ENCODE assay signal across 9 cellular contexts in the genomic region with DNA sequence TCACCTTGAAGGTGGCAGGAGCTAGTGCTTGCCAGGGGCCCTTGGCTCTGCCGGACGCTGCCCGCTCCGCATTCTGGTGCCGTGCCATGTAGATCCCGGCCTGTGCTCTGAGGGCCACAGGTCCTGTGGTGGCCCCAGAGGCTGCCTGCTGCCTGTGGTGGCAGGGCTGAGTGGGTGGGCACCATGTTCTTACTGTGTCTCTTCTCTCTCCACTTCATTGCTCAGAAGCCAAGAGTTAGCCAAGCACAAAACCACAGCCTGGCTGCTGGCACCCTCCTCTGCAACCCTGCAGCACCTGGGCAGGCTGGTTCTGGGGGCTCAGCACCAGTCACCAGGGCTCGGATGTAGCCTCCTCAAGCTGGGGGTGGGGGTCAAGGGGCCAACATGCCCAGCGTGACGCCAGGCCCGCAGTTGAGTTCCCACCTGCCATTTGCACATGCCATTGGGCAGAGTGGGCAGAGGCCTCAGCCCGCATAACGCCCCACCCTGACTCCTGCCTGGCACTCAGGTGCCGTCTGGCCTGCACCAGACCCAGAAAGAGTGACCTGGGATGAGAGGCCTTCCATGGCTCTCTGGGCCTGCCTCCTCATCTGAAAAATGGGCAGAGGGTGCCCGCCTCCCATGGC. TPM values are rescaled to one million over a fixed set of nuclear protein-coding genes. Genes with fewer than 3 reads are reported as not detected.
DNase-seq lines count a peak whose midpoint lies in the region; ATAC-seq, FAIRE-seq and TF ChIP-seq lines count a peak whose summit lies in the region.
"Had no signal": no experiment of that assay in that cellular context is flagged by ENCODE, and none has a peak within 500 bp of the region (broad histone marks: within the 10 kb centered on the region; RNA-seq: fewer than 3 reads in every experiment).

No MANE protein-coding gene starts in this region.

- intact Hi-C loops in MCF 10A (cut with micrococcal nuclease) = loop anchor here (1.0 to 2.0 kb wide), 2 partner anchors 14 to 28 kb away; no protein-coding TSS in a partner anchor

- no peak overlapping the region for H3K4me3 ChIP-seq in CD4-positive, CD25-positive, alpha-beta regulatory T cell (ENCODE audit: low read depth, low read length)
- H3K4me3 ChIP-seq in small intestine (ENCODE audit: low read depth in 1 of 2, low read length in 2 of 2) = no peak overlapping the region

- no peaks in the 10 kb centered on the region for H3K9me3 ChIP-seq in CD4-positive, CD25-positive, alpha-beta regulatory T cell (ENCODE audit: control insufficient read depth in 2 of 2, low read length in 2 of 2)
- H3K9me3 ChIP-seq in small intestine (ENCODE audit: control insufficient read depth, low read depth) = no peaks in the 10 kb centered on the region

- FAIRE-seq in GM12892 (lab: Jason Lieb, UNC) = no peak
- FAIRE-seq in small intestine (lab: Jason Lieb, UNC) = no peak

- CTCF ChIA-PET in MCF 10A (lab: Yijun Ruan, JAX) = interaction anchor here (0.6 to 1.0 kb wide), 2 partner anchors 66 to 108 kb away, joined by 3 read pairs; no protein-coding TSS in a partner anchor

- H3K27ac Mint-ChIP-seq in CD4-positive, CD25-positive, alpha-beta regulatory T cell = peak overlapping the region; percentile 27 to 80 (median 46)
- H3K27ac Mint-ChIP-seq in MCF 10A (ENCODE audit: low read depth, unreplicated experiment) = peak overlapping the region; percentile 97
- H3K27ac Mint-ChIP-seq in osteocyte (ENCODE audit: unreplicated experiment) = peak overlapping the region; percentile 75

- POLR2A ChIA-PET in MCF 10A (lab: Yijun Ruan, JAX) = interaction anchor here (0.8 to 8.5 kb wide), 7 partner anchors 9 to 110 kb away, joined by 3 to 122 read pairs (median 4); a partner anchor contains a TSS

- H3K4me3 Mint-ChIP-seq in CD4-positive, CD25-positive, alpha-beta regulatory T cell = peak overlapping the region in 1 of 4 donors; percentile 31
- H3K4me3 Mint-ChIP-seq in MCF 10A (ENCODE audit: unreplicated experiment) (no peak overlapping the region), osteocyte (ENCODE audit: unreplicated experiment) (no peak overlapping the region)
- H3K4me3 Mint-ChIP-seq: stimulated activated naive CD8-positive, alpha-beta T cell treated with anti-CD3 and anti-CD28 coated beads, Interleukin-15, Interleukin-2, amounts not matched to agents 100 ng/mL and 50 ng/mL, for 24 hours had no signal

- H3K36me3 Mint-ChIP-seq in CD4-positive, CD25-positive, alpha-beta regulatory T cell = peaks cover 6% of the 10 kb centered on the region
- H3K36me3 Mint-ChIP-seq in MCF 10A (ENCODE audit: insufficient read depth, unreplicated experiment) = peaks cover 10% of the 10 kb centered on the region
- peaks cover 2% of the 10 kb centered on the region for H3K36me3 Mint-ChIP-seq in osteocyte (ENCODE audit: unreplicated experiment)

- BruUV-seq in MCF 10A (replicated peaks; lab: Mats Ljungman, UMichigan) = no TSS peak

- DNase-seq in CD4-positive, CD25-positive, alpha-beta regulatory T cell = no peak
- DNase-seq in MCF 10A (ENCODE audit: unreplicated experiment) = no peak
- DNase-seq in osteocyte (ENCODE audit: extremely low spot score, unreplicated experiment) = no peak
- DNase-seq in NCI-H2081 (lab: John Stamatoyannopoulos, UW) = no peak
- DNase-seq in GM12892 (ENCODE audit: insufficient read length) = no peak
- DNase-seq in small intestine = no peak
- no peak for DNase-seq in activated CD4-positive, alpha-beta T cell treated with anti-CD3 and anti-CD28 coated beads, Interleukin-2, amount 50 U/mL, for 4 hours

- H3K4me1 ChIP-seq in CD4-positive, CD25-positive, alpha-beta regulatory T cell (ENCODE audit: control insufficient read depth, insufficient read depth, low read length, poor library complexity, severe bottlenecking) = peaks cover 9% of the 10 kb centered on the region
- H3K4me1 ChIP-seq in small intestine (ENCODE audit: control insufficient read depth in 2 of 2, insufficient read depth in 1 of 2, low read depth in 1 of 2, low read length in 1 of 2) = peaks cover 5 to 20% of the 10 kb centered on the region in 2 donors

- no peaks in the 10 kb centered on the region for H3K27me3 Mint-ChIP-seq in CD4-positive, CD25-positive, alpha-beta regulatory T cell
- H3K27me3 Mint-ChIP-seq in MCF 10A (ENCODE audit: insufficient read depth, unreplicated experiment) (no peaks in the 10 kb centered on the region), osteocyte (ENCODE audit: unreplicated experiment) (no peaks in the 10 kb centered on the region)
- H3K27me3 Mint-ChIP-seq: stimulated activated naive CD8-positive, alpha-beta T cell treated with anti-CD3 and anti-CD28 coated beads, Interleukin-15, Interleukin-2, amounts not matched to agents 100 ng/mL and 50 ng/mL, for 24 hours had no signal

- no peak overlapping the region for H3K27ac ChIP-seq in CD4-positive, CD25-positive, alpha-beta regulatory T cell (ENCODE audit: insufficient read depth, low read length, poor library complexity, severe bottlenecking)
- H3K27ac ChIP-seq in small intestine (ENCODE audit: low read depth in 1 of 2, low read length in 1 of 2) = peak overlapping the region in 1 of 2 donors; percentile 84

- H3K27me3 ChIP-seq in CD4-positive, CD25-positive, alpha-beta regulatory T cell (ENCODE audit: control insufficient read depth, insufficient read depth, low read length) = no peaks in the 10 kb centered on the region
- no peaks in the 10 kb centered on the region for H3K27me3 ChIP-seq in small intestine (ENCODE audit: control insufficient read depth in 2 of 2, insufficient read depth in 2 of 2, low read length in 2 of 2)

- H3K36me3 ChIP-seq in CD4-positive, CD25-positive, alpha-beta regulatory T cell (ENCODE audit: control insufficient read depth, insufficient read depth, low read length) = no peaks in the 10 kb centered on the region
- H3K36me3 ChIP-seq in small intestine (ENCODE audit: control insufficient read depth in 2 of 2, insufficient read depth in 2 of 2, low read length in 2 of 2) = no peaks in the 10 kb centered on the region

- 83 to 90% (median 87%) methylated on average over 14 of the region's 14 CpGs for WGBS in small intestine, 3 donors

- peak; percentile 10 to 29 for ATAC-seq in CD4-positive, CD25-positive, alpha-beta regulatory T cell (ENCODE audit: low read depth in 2 of 2)
- ATAC-seq in HG02943 (IDR thresholded peaks at IDR 0.05; ENCODE audit: low read depth, unreplicated experiment) = peak; percentile 71

- H3K9me3 Mint-ChIP-seq in CD4-positive, CD25-positive, alpha-beta regulatory T cell = no peaks in the 10 kb centered on the region
- H3K9me3 Mint-ChIP-seq in MCF 10A (ENCODE audit: unreplicated experiment) (no peaks in the 10 kb centered on the region), osteocyte (ENCODE audit: unreplicated experiment) (no peaks in the 10 kb centered on the region)
- H3K9me3 Mint-ChIP-seq: stimulated activated naive CD8-positive, alpha-beta T cell treated with anti-CD3 and anti-CD28 coated beads, Interleukin-15, Interleukin-2, amounts not matched to agents 100 ng/mL and 50 ng/mL, for 24 hours had no signal

- H3K4me1 Mint-ChIP-seq in CD4-positive, CD25-positive, alpha-beta regulatory T cell = peaks cover 0 to 64% (median 38%) of the 10 kb centered on the region in 4 donors
- H3K4me1 Mint-ChIP-seq in MCF 10A (ENCODE audit: insufficient read depth, unreplicated experiment) = peaks cover 47% of the 10 kb centered on the region
- H3K4me1 Mint-ChIP-seq in osteocyte (ENCODE audit: unreplicated experiment) = peaks cover 69% of the 10 kb centered on the region

- TF ChIP-seq CTCF in MCF 10A (IDR thresholded peaks at IDR 0.05; ENCODE audit: unreplicated experiment) (no peak), osteocyte (IDR thresholded peaks at IDR 0.05) (no peak)

- TF ChIP-seq POLR2A in GM12892 (IDR thresholded peaks at IDR 0.05; ENCODE audit: low read depth, low read length) = no peak

RNA-seq across cellular contexts. Expression of a gene that starts 16.3 kb away (rescaled TPM):
- 34.8 TPM for total RNA-seq in CD4-positive, CD25-positive, alpha-beta regulatory T cell
- polyA plus RNA-seq in CD4-positive, CD25-positive, alpha-beta regulatory T cell = 1 to 10 TPM; 1.5 to 2.3 (median 1.9) TPM
- 15.5 and 20.3 TPM in 2 replicates for total RNA-seq in MCF 10A (2022)
- total RNA-seq in osteocyte = 90.5 and 96.0 TPM in 2 replicates
- 30.7 TPM for polyA plus RNA-seq in GM12892 (2012; ENCODE audit: missing spikeins)
- polyA plus RNA-seq in small intestine = 10 to 100 TPM; 15.1 to 23.0 (median 16.8) TPM

Comparison
In these comparisons a context has a peak if more than half of its experiments do, and no peak if none do; other contexts are left out.
1. H3K27ac Mint-ChIP-seq: peak in every context shown above with its lines; median percentile 97 in MCF 10A; 75 in osteocyte; 46 in CD4-positive, CD25-positive, alpha-beta regulatory T cell.